Comparison of ENCODE assay signal across 1 cellular context in the genomic region with DNA sequence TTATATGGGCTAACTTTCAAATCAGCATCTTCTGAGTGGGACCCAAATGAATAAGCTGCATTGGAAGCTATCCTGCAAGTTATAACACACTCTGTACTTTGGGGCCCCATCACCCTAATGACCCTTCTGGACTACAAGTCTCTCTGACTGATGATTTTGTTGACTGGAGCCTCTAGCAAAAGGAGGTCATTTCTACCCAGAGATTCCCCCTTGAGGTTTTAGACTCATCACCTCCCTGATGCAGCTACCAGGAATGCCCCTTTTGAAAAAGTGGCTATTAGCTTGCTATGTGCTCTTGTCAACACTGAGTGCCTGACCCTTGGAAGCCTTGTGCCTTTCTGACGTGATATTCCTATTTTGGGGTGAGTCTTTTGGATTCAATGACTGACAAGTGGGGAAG.
TF ChIP-seq lines count a peak whose summit lies in the region.

No MANE protein-coding gene starts in this region.

TF ChIP-seq in GM23338, 12 proteins besides CTCF, POLR2A, EP300 and RAD21 (continued from another document):
- TF ChIP-seq STAT1 (IDR thresholded peaks at IDR 0.05; ENCODE audit: unreplicated experiment) (no peak), CREB1 (CRISPR knock-in tag; IDR thresholded peaks at IDR 0.05; ENCODE audit: low read depth) (no peak), EZH2phosphoT487 (IDR thresholded peaks at IDR 0.05; ENCODE audit: unreplicated experiment) (no peak), ZNF462 (CRISPR knock-in tag; IDR thresholded peaks at IDR 0.05) (no peak), NANOG (IDR thresholded peaks at IDR 0.05; ENCODE audit: borderline replicate concordance) (no peak), POLR2AphosphoS5 (IDR thresholded peaks at IDR 0.05; ENCODE audit: low read depth) (no peak)
- TF ChIP-seq, protein P1, sequence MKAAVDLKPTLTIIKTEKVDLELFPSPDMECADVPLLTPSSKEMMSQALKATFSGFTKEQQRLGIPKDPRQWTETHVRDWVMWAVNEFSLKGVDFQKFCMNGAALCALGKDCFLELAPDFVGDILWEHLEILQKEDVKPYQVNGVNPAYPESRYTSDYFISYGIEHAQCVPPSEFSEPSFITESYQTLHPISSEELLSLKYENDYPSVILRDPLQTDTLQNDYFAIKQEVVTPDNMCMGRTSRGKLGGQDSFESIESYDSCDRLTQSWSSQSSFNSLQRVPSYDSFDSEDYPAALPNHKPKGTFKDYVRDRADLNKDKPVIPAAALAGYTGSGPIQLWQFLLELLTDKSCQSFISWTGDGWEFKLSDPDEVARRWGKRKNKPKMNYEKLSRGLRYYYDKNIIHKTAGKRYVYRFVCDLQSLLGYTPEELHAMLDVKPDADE (IDR thresholded peaks at IDR 0.05) = no peak
